15 cellular contexts compared by ENCODE assay signal in the genomic region with DNA sequence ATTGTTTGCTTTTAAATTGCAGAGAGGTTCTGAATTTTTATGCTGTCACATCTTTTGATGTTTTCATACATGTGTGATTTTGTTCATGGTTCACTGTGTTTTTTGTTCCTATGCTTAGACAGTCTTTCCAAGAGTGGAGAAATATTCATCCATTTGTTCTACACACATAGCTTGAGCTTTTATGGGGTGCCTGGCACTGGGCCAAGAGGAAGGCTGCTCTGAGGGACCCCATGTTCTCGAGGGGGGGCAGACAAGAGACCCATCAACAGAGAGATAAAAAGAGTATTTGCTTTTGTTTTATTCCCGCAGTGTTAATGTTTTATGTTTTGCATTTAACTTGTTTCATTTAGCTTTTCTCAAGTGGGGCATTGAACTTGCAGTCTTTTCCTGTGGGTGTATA. TPM values are rescaled to one million over a fixed set of nuclear protein-coding genes. Genes with fewer than 3 reads are reported as not detected.
DNase-seq lines count a peak whose midpoint lies in the region; ATAC-seq, FAIRE-seq and TF ChIP-seq lines count a peak whose summit lies in the region.
"Had no signal": no experiment of that assay in that cellular context is flagged by ENCODE, and none has a peak within 500 bp of the region (broad histone marks: within the 10 kb centered on the region; RNA-seq: fewer than 3 reads in every experiment).

No MANE protein-coding gene starts in this region.

- peaks cover 3 to 27% of the 10 kb centered on the region in 2 donors for H3K36me3 Mint-ChIP-seq in activated T-cell treated with anti-CD3 and anti-CD28 coated beads, Interleukin-2, amount 50 U/mL, for 72 hours (ENCODE audit: insufficient read depth in 2 of 2)
- peaks cover 59% of the 10 kb centered on the region for H3K36me3 Mint-ChIP-seq in stimulated activated memory B cell treated with anti-CD40 and anti-IgM and Interleukin-4, amounts not matched to agents 10 μg/mL and 1 μg/mL and 100 μg/mL, for 72 hours

- dilution Hi-C loops in endothelial cell of umbilical vein (cut with MboI; ENCODE audit: extremely low pct_ligation_motif_present, low sequenced_read_pairs), result no loop called here

- H3K36me3 ChIP-seq in OCI-LY1 (ENCODE audit: insufficient read depth, low read length) (peaks cover 35% of the 10 kb centered on the region), endothelial cell of umbilical vein (ENCODE audit: control insufficient read depth in 2 of 2, extremely low read depth in 1 of 2, insufficient read depth in 2 of 2, low read length in 2 of 2) (peaks cover 4 to 47% of the 10 kb centered on the region in 2 experiments), tibial nerve (peaks cover 2 to 78% (median 26%) of the 10 kb centered on the region in 3 donors), left ventricle myocardium inferior (peaks cover 74% of the 10 kb centered on the region)

- WGBS in tibial nerve, 2 donors, result 15 to 23% methylated on average over 2 of the region's 2 CpGs

- H3F3A ChIP-seq in OCI-LY1 (ENCODE audit: insufficient read depth, low read length), result peaks cover 16% of the 10 kb centered on the region

- H3K9me3 Mint-ChIP-seq in activated T-cell treated with anti-CD3 and anti-CD28 coated beads, Interleukin-2, amount 50 U/mL, for 72 hours, result no peaks in the 10 kb centered on the region
- H3K9me3 Mint-ChIP-seq in stimulated activated memory B cell treated with anti-CD40 and anti-IgM and Interleukin-4, amounts not matched to agents 10 μg/mL and 1 μg/mL and 100 μg/mL, for 72 hours, result no peaks in the 10 kb centered on the region
- H3K9me3 Mint-ChIP-seq: immature natural killer cell; T-helper 2 cell treated with Interferon-gamma antibody and Interleukin-4, amounts not matched to agents 5 μg/mL and 100 μg/mL, for 36 hours had no signal

- ATAC-seq in activated T-cell treated with anti-CD3 and anti-CD28 coated beads, Interleukin-2, amount 50 U/mL, for 72 hours (replicated peaks in 1 of 2), result no peak
- no peak for ATAC-seq in stimulated activated memory B cell treated with anti-CD40 and anti-IgM and Interleukin-4, amounts not matched to agents 10 μg/mL and 1 μg/mL and 100 μg/mL, for 72 hours

- H3K4me3 Mint-ChIP-seq in activated T-cell treated with anti-CD3 and anti-CD28 coated beads, Interleukin-2, amount 50 U/mL, for 72 hours, result no peak overlapping the region
- H3K4me3 Mint-ChIP-seq in stimulated activated memory B cell treated with anti-CD40 and anti-IgM and Interleukin-4, amounts not matched to agents 10 μg/mL and 1 μg/mL and 100 μg/mL, for 72 hours, result no peak overlapping the region
- H3K4me3 Mint-ChIP-seq: immature natural killer cell; T-helper 2 cell treated with Interferon-gamma antibody and Interleukin-4, amounts not matched to agents 5 μg/mL and 100 μg/mL, for 36 hours had no signal

- peak overlapping the region; percentile 45; the same call in 1 of the 2 replicates for H3K9ac ChIP-seq in OCI-LY1 (ENCODE audit: low read length)
- no peak overlapping the region for H3K9ac ChIP-seq in endothelial cell of umbilical vein (replicated peaks; ENCODE audit: extremely low read depth, insufficient read depth, low read length)

- peak overlapping the region; percentile 34 for H3K27ac Mint-ChIP-seq in activated T-cell treated with anti-CD3 and anti-CD28 coated beads, Interleukin-2, amount 50 U/mL, for 72 hours
- H3K27ac Mint-ChIP-seq in stimulated activated memory B cell treated with anti-CD40 and anti-IgM and Interleukin-4, amounts not matched to agents 10 μg/mL and 1 μg/mL and 100 μg/mL, for 72 hours, result peak overlapping the region; percentile 56
- H3K27ac Mint-ChIP-seq: T-helper 2 cell treated with Interferon-gamma antibody and Interleukin-4, amounts not matched to agents 5 μg/mL and 100 μg/mL, for 36 hours had no signal

- intact Hi-C loops in endothelial cell of umbilical vein (cut with micrococcal nuclease) (no loop called here), left ventricle myocardium inferior (cut with micrococcal nuclease) (no loop called here)

- CTCF ChIA-PET in endothelial cell of umbilical vein (lab: Charles Lee), result interaction anchor here (1.2 kb wide), 1 partner anchor 9 kb away, joined by 6 read pairs; no protein-coding TSS in a partner anchor

- TF ChIP-seq CTCF in OCI-LY1 (IDR thresholded peaks at IDR 0.05; ENCODE audit: low read length) (no peak), endothelial cell of umbilical vein (IDR thresholded peaks at IDR 0.05; ENCODE audit: extremely low read depth in 1 of 2, insufficient read depth in 1 of 2, low read depth in 1 of 2, low read length in 2 of 2) (no peak), tibial nerve (IDR thresholded peaks at IDR 0.05) (no peak), left ventricle myocardium inferior (IDR thresholded peaks at IDR 0.05; ENCODE audit: borderline replicate concordance) (no peak)

- BruUV-seq in endothelial cell of umbilical vein (replicated peaks; lab: Mats Ljungman, UMichigan), result no TSS peak

- no peaks in the 10 kb centered on the region for H3K9me2 ChIP-seq in OCI-LY1 (ENCODE audit: low read depth, low read length)

- H3K79me2 ChIP-seq in OCI-LY1 (ENCODE audit: insufficient read depth, low read length) (no peaks in the 10 kb centered on the region), endothelial cell of umbilical vein (ENCODE audit: control insufficient read depth, insufficient read depth, low read length) (no peaks in the 10 kb centered on the region)

- no peak for DNase-seq in activated T-cell treated with anti-CD3 and anti-CD28 coated beads, Interleukin-2, amount 50 U/mL, for 72 hours
- DNase-seq in activated T-cell treated with anti-CD3 and anti-CD28 coated beads for 4 hours, result no peak
- peak; percentile 13 for DNase-seq in endothelial cell of umbilical vein (ENCODE audit: low read depth, low spot score)
- no peak for DNase-seq in tibial nerve (ENCODE audit: low spot score in 2 of 2)
- DNase-seq in central memory CD4-positive, alpha-beta T cell, result no peak
- no peak for DNase-seq in left ventricle myocardium inferior
- DNase-seq: immature natural killer cell; IMR-90; NCI-H510A; retina; stimulated activated CD4-positive, alpha-beta T cell treated with anti-CD3 and anti-CD28 coated beads, Interleukin-12 subunit alpha, Interleukin-12 subunit beta, amount 100 ng/mL, for 4 hours had no signal

- H4K20me1 ChIP-seq in OCI-LY1 (ENCODE audit: insufficient read depth, low read length) (no peaks in the 10 kb centered on the region), endothelial cell of umbilical vein (replicated peaks; ENCODE audit: control insufficient read depth, extremely low read depth, insufficient read depth, low read length) (no peaks in the 10 kb centered on the region)

- no peak overlapping the region for H2AFZ ChIP-seq in OCI-LY1 (ENCODE audit: low read length)
- no peak overlapping the region for H2AFZ ChIP-seq in endothelial cell of umbilical vein (ENCODE audit: low read depth, low read length)

- no peaks in the 10 kb centered on the region for H3K9me1 ChIP-seq in endothelial cell of umbilical vein (replicated peaks; ENCODE audit: control insufficient read depth, extremely low read depth, insufficient read depth, low read length)

- H3K9me3 ChIP-seq in OCI-LY1 (ENCODE audit: low read length) (no peaks in the 10 kb centered on the region), endothelial cell of umbilical vein (replicated peaks; ENCODE audit: control insufficient read depth, insufficient read depth, low read length) (no peaks in the 10 kb centered on the region), tibial nerve (no peaks in the 10 kb centered on the region), left ventricle myocardium inferior (replicated peaks) (no peaks in the 10 kb centered on the region)
- H3K9me3 ChIP-seq: testis had no signal

- H3K4me1 ChIP-seq in OCI-LY1 (ENCODE audit: insufficient read depth, low read length, severe bottlenecking) (peaks cover 68% of the 10 kb centered on the region), endothelial cell of umbilical vein (ENCODE audit: control insufficient read depth, extremely low read depth, insufficient read depth, low read length) (no peaks in the 10 kb centered on the region), tibial nerve (peaks cover 0 to 19% (median 11%) of the 10 kb centered on the region in 4 donors), left ventricle myocardium inferior (peaks cover 41% of the 10 kb centered on the region)

- FAIRE-seq in endothelial cell of umbilical vein (lab: Jason Lieb, UNC), result no peak

- peak overlapping the region; percentile 92 for H3K27ac ChIP-seq in OCI-LY1 (ENCODE audit: low read depth, low read length, poor library complexity, severe bottlenecking)
- no peak overlapping the region for H3K27ac ChIP-seq in endothelial cell of umbilical vein (ENCODE audit: insufficient read depth, low read depth, low read length)
- peak overlapping the region in 1 of 4 donors; percentile 25 for H3K27ac ChIP-seq in tibial nerve
- no peak overlapping the region for H3K27ac ChIP-seq in left ventricle myocardium inferior (replicated peaks)
- H3K27ac ChIP-seq: testis had no signal

- no peaks in the 10 kb centered on the region for H3K4me1 Mint-ChIP-seq in activated T-cell treated with anti-CD3 and anti-CD28 coated beads, Interleukin-2, amount 50 U/mL, for 72 hours (ENCODE audit: low read depth)
- peaks cover 62% of the 10 kb centered on the region for H3K4me1 Mint-ChIP-seq in stimulated activated memory B cell treated with anti-CD40 and anti-IgM and Interleukin-4, amounts not matched to agents 10 μg/mL and 1 μg/mL and 100 μg/mL, for 72 hours

- POLR2A ChIA-PET in endothelial cell of umbilical vein (lab: Charles Lee), result no interaction called here

- H3K27me3 ChIP-seq in OCI-LY1 (ENCODE audit: insufficient read depth, low read length) (no peaks in the 10 kb centered on the region), endothelial cell of umbilical vein (ENCODE audit: control insufficient read depth in 2 of 2, insufficient read depth in 2 of 2, low read length in 2 of 2) (no peaks in the 10 kb centered on the region), tibial nerve (no peaks in the 10 kb centered on the region), left ventricle myocardium inferior (ENCODE audit: low read depth) (no peaks in the 10 kb centered on the region)
- H3K27me3 ChIP-seq: testis had no signal

- no peak for TF ChIP-seq EP300 in tibial nerve (IDR thresholded peaks at IDR 0.05)

- peak overlapping the region; percentile 44 for H3K4me2 ChIP-seq in OCI-LY1 (ENCODE audit: low read length)
- no peak overlapping the region for H3K4me2 ChIP-seq in endothelial cell of umbilical vein (ENCODE audit: insufficient read depth, low read length)

- TF ChIP-seq POLR2A in endothelial cell of umbilical vein (IDR thresholded peaks at IDR 0.05; ENCODE audit: low read depth, low read length) (no peak), tibial nerve (IDR thresholded peaks at IDR 0.05) (no peak)

- peak overlapping the region; percentile 23 for H3K4me3 ChIP-seq in OCI-LY1 (ENCODE audit: low read depth, low read length, poor library complexity, severe bottlenecking)
- H3K4me3 ChIP-seq in endothelial cell of umbilical vein (replicated peaks in 1 of 3; ENCODE audit: insufficient read depth in 1 of 3, low read depth in 1 of 3, low read length in 3 of 3), result no peak overlapping the region
- H3K4me3 ChIP-seq in tibial nerve, result no peak overlapping the region
- no peak overlapping the region for H3K4me3 ChIP-seq in left ventricle myocardium inferior
- H3K4me3 ChIP-seq: testis had no signal

- no peaks in the 10 kb centered on the region for H3K27me3 Mint-ChIP-seq in activated T-cell treated with anti-CD3 and anti-CD28 coated beads, Interleukin-2, amount 50 U/mL, for 72 hours (ENCODE audit: low read depth)
- no peaks in the 10 kb centered on the region for H3K27me3 Mint-ChIP-seq in stimulated activated memory B cell treated with anti-CD40 and anti-IgM and Interleukin-4, amounts not matched to agents 10 μg/mL and 1 μg/mL and 100 μg/mL, for 72 hours

RNA-seq across cellular contexts. Expression of a gene that starts 57.6 kb away (rescaled TPM):
- 10 to 100 TPM; 69.2 to 73.4 TPM for total RNA-seq in activated T-cell treated with anti-CD3 and anti-CD28 coated beads, Interleukin-2, amount 50 U/mL, for 72 hours
- 67.8 and 68.9 TPM in 2 replicates for total RNA-seq in endothelial cell of umbilical vein
- polyA plus RNA-seq in endothelial cell of umbilical vein, result 14.5 and 15.6 TPM in 2 replicates
- 10.1 and 11.9 TPM in 2 replicates for polyA plus RNA-seq in endothelial cell of umbilical vein (2011; cell fraction: cytosol; rRNA removed)
- polyA plus RNA-seq in endothelial cell of umbilical vein (2011; cell fraction: nucleus; rRNA removed), result 44.2 and 55.6 TPM in 2 replicates
- polyA plus RNA-seq in endothelial cell of umbilical vein (2012), result 29.1 and 29.7 TPM in 2 replicates
- 38.8 and 47.1 TPM in 2 replicates for polyA minus RNA-seq in endothelial cell of umbilical vein
- 11.5 TPM for polyA minus RNA-seq in endothelial cell of umbilical vein (2011; cell fraction: cytosol; rRNA and poly(A)+ RNA removed)
- polyA minus RNA-seq in endothelial cell of umbilical vein (2011; cell fraction: nucleus; rRNA and poly(A)+ RNA removed), result 54.9 and 67.4 TPM in 2 replicates
- 10 to 100 TPM; 55.5 to 75.0 (median 63.8) TPM for total RNA-seq in tibial nerve
- 46.9 TPM for total RNA-seq in left ventricle myocardium inferior
